ENCODE assay signal across 1 cellular context in the genomic region with DNA sequence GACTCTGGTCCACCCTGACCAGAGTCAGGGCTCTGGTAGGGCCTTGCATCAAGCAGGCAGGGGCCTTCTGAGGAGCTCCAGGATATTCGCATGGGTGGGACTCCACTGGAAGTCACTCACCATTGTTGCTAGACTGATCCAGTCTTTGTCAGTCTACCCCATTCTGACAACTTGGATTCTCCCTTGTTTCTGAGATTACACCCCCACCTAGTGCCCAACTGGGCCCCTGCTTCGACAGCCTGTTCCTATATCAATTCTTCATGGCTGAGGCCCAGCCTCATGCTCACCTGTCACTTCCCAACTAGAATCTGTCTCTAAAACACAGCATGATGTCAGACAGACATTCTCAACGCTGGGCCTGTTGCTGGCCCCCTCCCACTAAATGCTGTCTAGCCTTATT.
TF ChIP-seq lines count a peak whose summit lies in the region.

No MANE protein-coding gene starts in this region.

TF ChIP-seq in K562, 482 proteins besides CTCF, POLR2A, EP300 and RAD21 (continued from another document):
- TF ChIP-seq, protein P1, sequence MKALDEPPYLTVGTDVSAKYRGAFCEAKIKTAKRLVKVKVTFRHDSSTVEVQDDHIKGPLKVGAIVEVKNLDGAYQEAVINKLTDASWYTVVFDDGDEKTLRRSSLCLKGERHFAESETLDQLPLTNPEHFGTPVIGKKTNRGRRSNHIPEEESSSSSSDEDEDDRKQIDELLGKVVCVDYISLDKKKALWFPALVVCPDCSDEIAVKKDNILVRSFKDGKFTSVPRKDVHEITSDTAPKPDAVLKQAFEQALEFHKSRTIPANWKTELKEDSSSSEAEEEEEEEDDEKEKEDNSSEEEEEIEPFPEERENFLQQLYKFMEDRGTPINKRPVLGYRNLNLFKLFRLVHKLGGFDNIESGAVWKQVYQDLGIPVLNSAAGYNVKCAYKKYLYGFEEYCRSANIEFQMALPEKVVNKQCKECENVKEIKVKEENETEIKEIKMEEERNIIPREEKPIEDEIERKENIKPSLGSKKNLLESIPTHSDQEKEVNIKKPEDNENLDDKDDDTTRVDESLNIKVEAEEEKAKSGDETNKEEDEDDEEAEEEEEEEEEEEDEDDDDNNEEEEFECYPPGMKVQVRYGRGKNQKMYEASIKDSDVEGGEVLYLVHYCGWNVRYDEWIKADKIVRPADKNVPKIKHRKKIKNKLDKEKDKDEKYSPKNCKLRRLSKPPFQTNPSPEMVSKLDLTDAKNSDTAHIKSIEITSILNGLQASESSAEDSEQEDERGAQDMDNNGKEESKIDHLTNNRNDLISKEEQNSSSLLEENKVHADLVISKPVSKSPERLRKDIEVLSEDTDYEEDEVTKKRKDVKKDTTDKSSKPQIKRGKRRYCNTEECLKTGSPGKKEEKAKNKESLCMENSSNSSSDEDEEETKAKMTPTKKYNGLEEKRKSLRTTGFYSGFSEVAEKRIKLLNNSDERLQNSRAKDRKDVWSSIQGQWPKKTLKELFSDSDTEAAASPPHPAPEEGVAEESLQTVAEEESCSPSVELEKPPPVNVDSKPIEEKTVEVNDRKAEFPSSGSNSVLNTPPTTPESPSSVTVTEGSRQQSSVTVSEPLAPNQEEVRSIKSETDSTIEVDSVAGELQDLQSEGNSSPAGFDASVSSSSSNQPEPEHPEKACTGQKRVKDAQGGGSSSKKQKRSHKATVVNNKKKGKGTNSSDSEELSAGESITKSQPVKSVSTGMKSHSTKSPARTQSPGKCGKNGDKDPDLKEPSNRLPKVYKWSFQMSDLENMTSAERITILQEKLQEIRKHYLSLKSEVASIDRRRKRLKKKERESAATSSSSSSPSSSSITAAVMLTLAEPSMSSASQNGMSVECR (CRISPR knock-in tag; IDR thresholded peaks at IDR 0.05), result no peak
- TF ChIP-seq ZFP36 (IDR thresholded peaks at IDR 0.05; ENCODE audit: low read depth, low read length, partially characterized antibody) (no peak), EWSR1 (IDR thresholded peaks at IDR 0.05; ENCODE audit: borderline replicate concordance, low read depth, partially characterized antibody) (no peak), SMC3 (conservative IDR thresholded peaks at IDR 0.05; ENCODE audit: insufficient read depth, low read depth, low read length) (peak; percentile 48), STAG1 (CRISPR knock-in tag; IDR thresholded peaks at IDR 0.05; ENCODE audit: borderline replicate concordance) (peak; percentile 58; the same call in 1 of the 2 replicates)
- TF ChIP-seq, protein P2, sequence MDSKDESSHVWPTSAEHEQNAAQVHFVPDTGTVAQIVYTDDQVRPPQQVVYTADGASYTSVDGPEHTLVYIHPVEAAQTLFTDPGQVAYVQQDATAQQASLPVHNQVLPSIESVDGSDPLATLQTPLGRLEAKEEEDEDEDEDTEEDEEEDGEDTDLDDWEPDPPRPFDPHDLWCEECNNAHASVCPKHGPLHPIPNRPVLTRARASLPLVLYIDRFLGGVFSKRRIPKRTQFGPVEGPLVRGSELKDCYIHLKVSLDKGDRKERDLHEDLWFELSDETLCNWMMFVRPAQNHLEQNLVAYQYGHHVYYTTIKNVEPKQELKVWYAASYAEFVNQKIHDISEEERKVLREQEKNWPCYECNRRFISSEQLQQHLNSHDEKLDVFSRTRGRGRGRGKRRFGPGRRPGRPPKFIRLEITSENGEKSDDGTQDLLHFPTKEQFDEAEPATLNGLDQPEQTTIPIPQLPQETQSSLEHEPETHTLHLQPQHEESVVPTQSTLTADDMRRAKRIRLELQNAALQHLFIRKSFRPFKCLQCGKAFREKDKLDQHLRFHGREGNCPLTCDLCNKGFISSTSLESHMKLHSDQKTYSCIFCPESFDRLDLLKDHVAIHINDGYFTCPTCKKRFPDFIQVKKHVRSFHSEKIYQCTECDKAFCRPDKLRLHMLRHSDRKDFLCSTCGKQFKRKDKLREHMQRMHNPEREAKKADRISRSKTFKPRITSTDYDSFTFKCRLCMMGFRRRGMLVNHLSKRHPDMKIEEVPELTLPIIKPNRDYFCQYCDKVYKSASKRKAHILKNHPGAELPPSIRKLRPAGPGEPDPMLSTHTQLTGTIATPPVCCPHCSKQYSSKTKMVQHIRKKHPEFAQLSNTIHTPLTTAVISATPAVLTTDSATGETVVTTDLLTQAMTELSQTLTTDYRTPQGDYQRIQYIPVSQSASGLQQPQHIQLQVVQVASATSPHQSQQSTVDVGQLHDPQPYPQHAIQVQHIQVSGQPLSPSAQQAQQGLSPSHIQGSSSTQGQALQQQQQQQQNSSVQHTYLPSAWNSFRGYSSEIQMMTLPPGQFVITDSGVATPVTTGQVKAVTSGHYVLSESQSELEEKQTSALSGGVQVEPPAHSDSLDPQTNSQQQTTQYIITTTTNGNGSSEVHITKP (IDR thresholded peaks at IDR 0.05; ENCODE audit: partially characterized antibody), result peak; percentile 80
- TF ChIP-seq, protein P3, sequence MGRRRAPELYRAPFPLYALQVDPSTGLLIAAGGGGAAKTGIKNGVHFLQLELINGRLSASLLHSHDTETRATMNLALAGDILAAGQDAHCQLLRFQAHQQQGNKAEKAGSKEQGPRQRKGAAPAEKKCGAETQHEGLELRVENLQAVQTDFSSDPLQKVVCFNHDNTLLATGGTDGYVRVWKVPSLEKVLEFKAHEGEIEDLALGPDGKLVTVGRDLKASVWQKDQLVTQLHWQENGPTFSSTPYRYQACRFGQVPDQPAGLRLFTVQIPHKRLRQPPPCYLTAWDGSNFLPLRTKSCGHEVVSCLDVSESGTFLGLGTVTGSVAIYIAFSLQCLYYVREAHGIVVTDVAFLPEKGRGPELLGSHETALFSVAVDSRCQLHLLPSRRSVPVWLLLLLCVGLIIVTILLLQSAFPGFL (CRISPR knock-in tag; IDR thresholded peaks at IDR 0.05), result no peak
- TF ChIP-seq, protein P4, sequence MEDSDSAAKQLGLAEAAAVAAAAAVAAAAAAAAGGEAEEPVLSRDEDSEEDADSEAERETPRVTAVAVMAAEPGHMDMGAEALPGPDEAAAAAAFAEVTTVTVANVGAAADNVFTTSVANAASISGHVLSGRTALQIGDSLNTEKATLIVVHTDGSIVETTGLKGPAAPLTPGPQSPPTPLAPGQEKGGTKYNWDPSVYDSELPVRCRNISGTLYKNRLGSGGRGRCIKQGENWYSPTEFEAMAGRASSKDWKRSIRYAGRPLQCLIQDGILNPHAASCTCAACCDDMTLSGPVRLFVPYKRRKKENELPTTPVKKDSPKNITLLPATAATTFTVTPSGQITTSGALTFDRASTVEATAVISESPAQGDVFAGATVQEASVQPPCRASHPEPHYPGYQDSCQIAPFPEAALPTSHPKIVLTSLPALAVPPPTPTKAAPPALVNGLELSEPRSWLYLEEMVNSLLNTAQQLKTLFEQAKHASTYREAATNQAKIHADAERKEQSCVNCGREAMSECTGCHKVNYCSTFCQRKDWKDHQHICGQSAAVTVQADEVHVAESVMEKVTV (CRISPR knock-in tag; IDR thresholded peaks at IDR 0.05), result peak; percentile 65
